11 cellular contexts compared by ENCODE assay signal in the genomic region with DNA sequence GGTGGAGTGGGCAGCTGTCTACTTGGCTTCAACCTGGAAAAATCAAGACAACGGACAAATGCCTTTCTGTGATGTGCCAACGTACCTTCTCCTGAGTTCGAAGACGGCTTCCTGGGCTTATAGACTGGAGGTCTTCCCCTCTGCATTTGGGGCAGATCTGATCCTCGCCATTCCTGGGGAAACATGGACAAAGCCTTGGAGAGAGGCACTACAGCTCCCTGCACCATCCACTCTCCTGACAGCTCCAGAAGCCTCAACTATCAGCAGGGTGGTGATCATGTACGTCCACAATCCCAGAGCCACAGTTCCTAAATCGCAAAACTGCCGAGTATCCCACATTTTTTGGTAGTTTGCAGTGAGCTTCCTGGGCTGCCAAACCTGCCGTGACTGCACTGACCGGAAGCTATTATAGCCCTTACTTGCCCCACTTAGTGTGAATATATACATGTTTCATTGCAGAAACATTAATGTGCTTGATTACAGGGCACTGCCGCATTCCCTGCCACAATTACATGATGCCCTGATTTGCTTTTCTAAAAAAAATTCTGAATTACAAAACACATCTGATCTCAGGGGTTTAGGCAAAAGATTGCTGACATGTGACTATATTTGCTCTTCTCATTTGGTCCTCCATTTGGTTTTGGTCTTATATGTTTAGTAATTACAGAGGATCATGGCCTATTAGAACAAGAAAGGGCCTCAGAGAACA. TPM values are rescaled to one million over a fixed set of nuclear protein-coding genes. Genes with fewer than 3 reads are reported as not detected.
DNase-seq lines count a peak whose midpoint lies in the region; ATAC-seq, FAIRE-seq and TF ChIP-seq lines count a peak whose summit lies in the region.
"Had no signal": no experiment of that assay in that cellular context is flagged by ENCODE, and none has a peak within 500 bp of the region (broad histone marks: within the 10 kb centered on the region; RNA-seq: fewer than 3 reads in every experiment).

No MANE protein-coding gene starts in this region.

- H3K9me3 ChIP-seq in small intestine (ENCODE audit: control insufficient read depth, low read depth) = no peaks in the 10 kb centered on the region
- H3K9me3 ChIP-seq in GM23248 (ENCODE audit: low read depth) = no peaks in the 10 kb centered on the region
- H3K9me3 ChIP-seq: gastroesophageal sphincter, testis had no signal

- H3K9ac ChIP-seq in GM23248 = no peak overlapping the region

- in situ Hi-C loops in GM23248 (cut with MboI) = no loop called here

- 72 to 87% (median 85%) methylated on average over 11 of the region's 11 CpGs for WGBS in small intestine, 3 donors
- 87 to 88% methylated on average over 11 of the region's 11 CpGs for WGBS in GM23248 (ENCODE audit: low coverage in 1 of 2, low lambda C conversion rate in 2 of 2, missing lambda C conversion rate in 2 of 2), 2 experiments

- no peaks in the 10 kb centered on the region for H3K27me3 ChIP-seq in small intestine (ENCODE audit: control insufficient read depth in 2 of 2, insufficient read depth in 2 of 2, low read length in 2 of 2)
- no peaks in the 10 kb centered on the region for H3K27me3 ChIP-seq in GM23248 (replicated peaks; ENCODE audit: insufficient read depth)
- H3K27me3 ChIP-seq: gastroesophageal sphincter, testis had no signal

- H4K20me1 ChIP-seq in GM23248 (ENCODE audit: insufficient read depth) = no peaks in the 10 kb centered on the region

- H3K4me2 ChIP-seq in GM23248 (ENCODE audit: unreplicated experiment) = no peak overlapping the region

- H2AFZ ChIP-seq in GM23248 = no peak overlapping the region

- POLR2A ChIA-PET in activated naive CD8-positive, alpha-beta T cell treated with anti-CD3 and anti-CD28 coated beads, Interleukin-2, amount 10 ng/mL, durations not matched to agents 7 days and 5 days (lab: Charles Lee) = interaction anchor here (1.1 to 9.1 kb wide), 13 partner anchors 7 to 131 kb away, joined by 3 to 117 read pairs (median 20); partner anchors contain the start of genes FBXW2 and PHF19

- H3K79me2 ChIP-seq in GM23248 (ENCODE audit: insufficient read depth) = no peaks in the 10 kb centered on the region

- peak overlapping the region; percentile 22 to 69 for H3K27ac ChIP-seq in small intestine (ENCODE audit: low read depth in 1 of 2, low read length in 1 of 2)
- H3K27ac ChIP-seq in GM23248 = no peak overlapping the region
- H3K27ac ChIP-seq: testis had no signal

- H3K4me3 Mint-ChIP-seq in IgD-negative memory B cell = peak overlapping the region in 3 of 4 donors; percentile 18 to 72 (median 66)
- peak overlapping the region; percentile 93 for H3K4me3 Mint-ChIP-seq in activated naive CD8-positive, alpha-beta T cell treated with anti-CD3 and anti-CD28 coated beads, Interleukin-2, amount 10 ng/mL, durations not matched to agents 7 days and 5 days

- no peaks in the 10 kb centered on the region for H3K27me3 Mint-ChIP-seq in IgD-negative memory B cell
- no peaks in the 10 kb centered on the region for H3K27me3 Mint-ChIP-seq in activated naive CD8-positive, alpha-beta T cell treated with anti-CD3 and anti-CD28 coated beads, Interleukin-2, amount 10 ng/mL, durations not matched to agents 7 days and 5 days

- H3K9me3 Mint-ChIP-seq in IgD-negative memory B cell = no peaks in the 10 kb centered on the region
- H3K9me3 Mint-ChIP-seq in activated naive CD8-positive, alpha-beta T cell treated with anti-CD3 and anti-CD28 coated beads, Interleukin-2, amount 10 ng/mL, durations not matched to agents 7 days and 5 days = no peaks in the 10 kb centered on the region

- peaks cover 11% of the 10 kb centered on the region for H3F3A ChIP-seq in GM23248 (ENCODE audit: insufficient read depth)

- H3K4me1 ChIP-seq in small intestine (ENCODE audit: control insufficient read depth in 2 of 2, insufficient read depth in 1 of 2, low read depth in 1 of 2, low read length in 1 of 2) (peaks cover 0 to 6% of the 10 kb centered on the region in 2 donors), GM23248 (ENCODE audit: insufficient read depth) (peaks cover 21% of the 10 kb centered on the region; the same call in 1 of the 2 replicates)

- DNase-seq in GM12864 (ENCODE audit: low read depth) (no peak), small intestine (no peak), GM23248 (no peak), NCI-H1436 treated with DMSO at 0.1 percent for 48 hours (lab: John Stamatoyannopoulos, UW) (no peak)
- DNase-seq in activated naive CD8-positive, alpha-beta T cell treated with anti-CD3 and anti-CD28 coated beads, Interleukin-2, amount 10 ng/mL, durations not matched to agents 7 days and 5 days = no peak
- DNase-seq: effector CD8-positive, alpha-beta T cell; kidney; testis had no signal

- H3K36me3 ChIP-seq in small intestine (ENCODE audit: control insufficient read depth in 2 of 2, insufficient read depth in 2 of 2, low read length in 2 of 2) (no peaks in the 10 kb centered on the region), GM23248 (ENCODE audit: low read depth) (no peaks in the 10 kb centered on the region)
- H3K36me3 ChIP-seq: gastroesophageal sphincter had no signal

- FAIRE-seq in small intestine (lab: Jason Lieb, UNC) = no peak
- FAIRE-seq: kidney had no signal

- H3K36me3 Mint-ChIP-seq in IgD-negative memory B cell = peaks cover 5% of the 10 kb centered on the region
- peaks cover 54% of the 10 kb centered on the region for H3K36me3 Mint-ChIP-seq in activated naive CD8-positive, alpha-beta T cell treated with anti-CD3 and anti-CD28 coated beads, Interleukin-2, amount 10 ng/mL, durations not matched to agents 7 days and 5 days

- no peaks in the 10 kb centered on the region for H3K9me2 ChIP-seq in GM23248 (ENCODE audit: insufficient read depth)

- H3K4me3 ChIP-seq in GM12864 (ENCODE audit: low read depth, low read length) (peak overlapping the region; percentile 80), small intestine (ENCODE audit: low read depth in 1 of 2, low read length in 2 of 2) (no peak overlapping the region), GM23248 (no peak overlapping the region)
- H3K4me3 ChIP-seq: gastroesophageal sphincter, testis had no signal

- no peak for TF ChIP-seq CTCF in GM12864 (IDR thresholded peaks at IDR 0.05; ENCODE audit: low read depth, low read length, missing control alignments)

- ATAC-seq in activated naive CD8-positive, alpha-beta T cell treated with anti-CD3 and anti-CD28 coated beads, Interleukin-2, amount 10 ng/mL, durations not matched to agents 7 days and 5 days (ENCODE audit: low read depth) = no peak
- ATAC-seq in HG02973 (IDR thresholded peaks at IDR 0.05; ENCODE audit: unreplicated experiment) = no peak
- ATAC-seq: gastroesophageal sphincter had no signal

- peak overlapping the region; percentile 41 to 82 (median 80) for H3K27ac Mint-ChIP-seq in IgD-negative memory B cell
- H3K27ac Mint-ChIP-seq in activated naive CD8-positive, alpha-beta T cell treated with anti-CD3 and anti-CD28 coated beads, Interleukin-2, amount 10 ng/mL, durations not matched to agents 7 days and 5 days = peak overlapping the region; percentile 94

- H3K4me1 Mint-ChIP-seq in IgD-negative memory B cell = peaks cover 63 to 76% (median 69%) of the 10 kb centered on the region in 3 donors
- H3K4me1 Mint-ChIP-seq in activated naive CD8-positive, alpha-beta T cell treated with anti-CD3 and anti-CD28 coated beads, Interleukin-2, amount 10 ng/mL, durations not matched to agents 7 days and 5 days = peaks cover 73% of the 10 kb centered on the region

RNA-seq across cellular contexts. Expression of gene TRAF1, which starts 2.8 kb away (rescaled TPM):
- polyA plus RNA-seq in IgD-negative memory B cell (1.3 TPM), small intestine (1 to 10 TPM; 1.1 to 2.8 (median 1.1) TPM), GM23248 (2016; fragmentation: Nextera tagmentation; extraction: Ambion mirVana) (0.54 and 0.75 TPM in 2 replicates)
- 100 to 1,000 TPM in 1 of 2 experiments, 10 to 100 TPM in 1; 97.1 to 102 TPM for total RNA-seq in activated naive CD8-positive, alpha-beta T cell treated with anti-CD3 and anti-CD28 coated beads, Interleukin-2, amount 10 ng/mL, durations not matched to agents 7 days and 5 days
- 0.38 and 0.54 TPM in 2 replicates for total RNA-seq in GM23248 (2014; rRNA removed; shearing (Covaris generic))

RNA-seq across cellular contexts. Expression of gene PHF19, which starts 46.8 kb away (rescaled TPM):
- 3.9 TPM for polyA plus RNA-seq in IgD-negative memory B cell
- 100 to 1,000 TPM; 248 to 253 TPM for total RNA-seq in activated naive CD8-positive, alpha-beta T cell treated with anti-CD3 and anti-CD28 coated beads, Interleukin-2, amount 10 ng/mL, durations not matched to agents 7 days and 5 days
- polyA plus RNA-seq in small intestine = 10 to 100 TPM in 1 of 3 donors, 1 to 10 TPM in 2; 2.0 to 35.7 (median 6.5) TPM
- 16.7 and 28.2 TPM in 2 replicates for total RNA-seq in GM23248 (2014; rRNA removed; shearing (Covaris generic))
- polyA plus RNA-seq in GM23248 (2016; fragmentation: Nextera tagmentation; extraction: Ambion mirVana) = 15.1 and 17.1 TPM in 2 replicates
